Comparison of ENCODE assay signal across 9 cellular contexts in genomic region chr3:141384157-141384556, GRCh38. TPM values are rescaled to one million over a fixed set of nuclear protein-coding genes. Genes with fewer than 3 reads are reported as not detected.
DNase-seq lines count a peak whose midpoint lies in the region; ATAC-seq and TF ChIP-seq lines count a peak whose summit lies in the region.
"Had no signal": no experiment of that assay in that cellular context is flagged by ENCODE, and none has a peak within 500 bp of the region (broad histone marks: within the 10 kb centered on the region; RNA-seq: fewer than 3 reads in every experiment).

No MANE protein-coding gene starts in this region.

- TF ChIP-seq CTCF in IMR-90 (conservative IDR thresholded peaks at IDR 0.05; ENCODE audit: low read depth, low read length): no peak
- no peak for TF ChIP-seq CTCF in WERI-Rb-1 (IDR thresholded peaks at IDR 0.05; ENCODE audit: low read depth, low read length)
- TF ChIP-seq CTCF in gastroesophageal sphincter (IDR thresholded peaks at IDR 0.05): no peak
- TF ChIP-seq CTCF in transverse colon (IDR thresholded peaks at IDR 0.05): no peak
- TF ChIP-seq CTCF in ovary (IDR thresholded peaks at IDR 0.05): no peak

- H3K27me3 Mint-ChIP-seq in activated naive CD4-positive, alpha-beta T cell treated with anti-CD3 and anti-CD28 coated beads, Interleukin-2, amount 10 ng/mL, durations not matched to agents 7 days and 5 days: peaks cover 6% of the 10 kb centered on the region

- peaks cover 35 to 67% of the 10 kb centered on the region in 2 experiments for H3K79me1 ChIP-seq in IMR-90 (ENCODE audit: low read depth in 1 of 2, low read length in 2 of 2)

- peaks cover 6% of the 10 kb centered on the region for H3K4me1 Mint-ChIP-seq in activated naive CD4-positive, alpha-beta T cell treated with anti-CD3 and anti-CD28 coated beads, Interleukin-2, amount 10 ng/mL, durations not matched to agents 7 days and 5 days

- in situ Hi-C loops in IMR-90 (cut with MboI; ENCODE audit: low sequenced_read_pairs) (no loop called here), transverse colon (cut with MboI; ENCODE audit: low pct_ligation_motif_present in 1 of 4, low pct_unique_long_range_greater_than_20kb in 1 of 4, low sequenced_read_pairs in 3 of 4) (no loop called here)

- peak overlapping the region; percentile 88 for H3K14ac ChIP-seq in IMR-90 (replicated peaks; ENCODE audit: low read depth, low read length)

- peak; percentile 70 for DNase-seq in IMR-90
- DNase-seq in WERI-Rb-1: no peak
- no peak for DNase-seq in transverse colon
- no peak for DNase-seq in NCI-H2196 treated with DMSO at 0.1 percent for 48 hours (lab: John Stamatoyannopoulos, UW; ENCODE audit: unreplicated experiment)
- DNase-seq in activated naive CD4-positive, alpha-beta T cell treated with anti-CD3 and anti-CD28 coated beads, Interleukin-2, amount 10 ng/mL, durations not matched to agents 7 days and 5 days: no peak
- DNase-seq in ovary: no peak
- DNase-seq: NCI-H187 treated with DMSO at 0.1 percent for 48 hours had no signal

- dilution Hi-C loops in IMR-90 (cut with HindIII; ENCODE audit: low sequenced_read_pairs, unreplicated experiment): no loop called here

- no peak for TF ChIP-seq RAD21 in IMR-90 (IDR thresholded peaks at IDR 0.05; ENCODE audit: low read length)

- H3K36me3 Mint-ChIP-seq in activated naive CD4-positive, alpha-beta T cell treated with anti-CD3 and anti-CD28 coated beads, Interleukin-2, amount 10 ng/mL, durations not matched to agents 7 days and 5 days: no peaks in the 10 kb centered on the region

- BruUV-seq in IMR-90 (replicated peaks; lab: Mats Ljungman, UMichigan): no TSS peak

- CTCF ChIA-PET in IMR-90 (lab: Yijun Ruan, JAX): interaction anchor here (1.3 to 2.8 kb wide), 4 partner anchors 14 to 152 kb away, joined by 4 to 11 read pairs (median 6); partner anchors contain the start of gene PXYLP1
- CTCF ChIA-PET in activated naive CD4-positive, alpha-beta T cell treated with anti-CD3 and anti-CD28 coated beads, Interleukin-2, amount 10 ng/mL, durations not matched to agents 7 days and 5 days (lab: Charles Lee): interaction anchor here (0.9 to 4.4 kb wide), 5 partner anchors 11 to 68 kb away, joined by 3 to 18 read pairs (median 4); no protein-coding TSS in a partner anchor

- ATAC-seq in IMR-90 (ENCODE audit: low read depth) (peak; percentile 38), gastroesophageal sphincter (no peak), GM18867 (IDR thresholded peaks at IDR 0.05; ENCODE audit: unreplicated experiment) (no peak)

- TF ChIP-seq POLR2A in IMR-90 (IDR thresholded peaks at IDR 0.05; ENCODE audit: low read depth, low read length): no peak
- TF ChIP-seq POLR2A in gastroesophageal sphincter (IDR thresholded peaks at IDR 0.05): no peak
- TF ChIP-seq POLR2A in transverse colon (IDR thresholded peaks at IDR 0.05): no peak
- no peak for TF ChIP-seq POLR2A in ovary (IDR thresholded peaks at IDR 0.05)

- H3K4me1 ChIP-seq in IMR-90 (ENCODE audit: control insufficient read depth, insufficient read depth, low read length) (peaks cover 21% of the 10 kb centered on the region), gastroesophageal sphincter (peaks cover 0 to 53% (median 6%) of the 10 kb centered on the region in 3 donors), transverse colon (peaks cover 0 to 13% (median 1%) of the 10 kb centered on the region in 4 donors), ovary (ENCODE audit: insufficient read depth) (peaks cover 18% of the 10 kb centered on the region)

- peak overlapping the region; percentile 94 for H2AK5ac ChIP-seq in IMR-90 (ENCODE audit: low read depth, low read length)

- intact Hi-C loops in IMR-90 (cut with micrococcal nuclease) (loop anchor here (2.0 kb wide), 2 partner anchors 15 to 69 kb away; partner anchors contain the start of gene ZBTB38), transverse colon (cut with DNase I; ENCODE audit: low total_unique reads) (no loop called here), ovary (cut with DNase I) (no loop called here)

- H2BK15ac ChIP-seq in IMR-90 (ENCODE audit: low read depth, low read length): peak overlapping the region; percentile 86; the same call in 2 of the 3 replicates

- peak overlapping the region; percentile 86 for H2BK120ac ChIP-seq in IMR-90 (ENCODE audit: low read depth, low read length)

- no peak overlapping the region for H3K27ac Mint-ChIP-seq in activated naive CD4-positive, alpha-beta T cell treated with anti-CD3 and anti-CD28 coated beads, Interleukin-2, amount 10 ng/mL, durations not matched to agents 7 days and 5 days

- no peaks in the 10 kb centered on the region for H3K9me3 Mint-ChIP-seq in activated naive CD4-positive, alpha-beta T cell treated with anti-CD3 and anti-CD28 coated beads, Interleukin-2, amount 10 ng/mL, durations not matched to agents 7 days and 5 days

- peak overlapping the region; percentile 91 for H2BK5ac ChIP-seq in IMR-90 (ENCODE audit: low read depth, low read length, poor library complexity, severe bottlenecking)

- peaks cover 15% of the 10 kb centered on the region; the same call in 1 of the 2 replicates for H3K9me1 ChIP-seq in IMR-90 (ENCODE audit: insufficient read depth, low read length)

- H3K23ac ChIP-seq in IMR-90 (ENCODE audit: low read depth, low read length): peak overlapping the region; percentile 96

- peak overlapping the region; percentile 83 for H3K56ac ChIP-seq in IMR-90 (ENCODE audit: extremely low read depth, insufficient read depth, low read length)

- TF ChIP-seq EP300 in gastroesophageal sphincter (IDR thresholded peaks at IDR 0.05) (no peak), transverse colon (IDR thresholded peaks at IDR 0.05; ENCODE audit: low read depth) (no peak), ovary (IDR thresholded peaks at IDR 0.05) (no peak)

- H2AFZ ChIP-seq in IMR-90 (replicated peaks; ENCODE audit: low read length, poor library complexity): no peak overlapping the region

- H3K36me3 ChIP-seq in IMR-90 (ENCODE audit: control insufficient read depth, insufficient read depth, low read length): peaks cover 22% of the 10 kb centered on the region
- H3K36me3 ChIP-seq in WERI-Rb-1: no peaks in the 10 kb centered on the region
- H3K36me3 ChIP-seq in gastroesophageal sphincter: peaks cover 0 to 14% of the 10 kb centered on the region in 2 donors
- peaks cover 0 to 4% (median 0%) of the 10 kb centered on the region in 4 donors for H3K36me3 ChIP-seq in transverse colon
- H3K36me3 ChIP-seq in ovary: no peaks in the 10 kb centered on the region

- peak overlapping the region; percentile 90 for H4K91ac ChIP-seq in IMR-90 (ENCODE audit: insufficient read depth, low read depth, low read length)

- no peak overlapping the region for H3K4me3 Mint-ChIP-seq in activated naive CD4-positive, alpha-beta T cell treated with anti-CD3 and anti-CD28 coated beads, Interleukin-2, amount 10 ng/mL, durations not matched to agents 7 days and 5 days

- H2AK9ac ChIP-seq in IMR-90 (replicated peaks; ENCODE audit: low read depth, low read length, poor library complexity): peak overlapping the region; percentile 13

- peak overlapping the region; percentile 94 for H4K5ac ChIP-seq in IMR-90 (ENCODE audit: low read depth, low read length)

- peak overlapping the region; percentile 88 for H3K9ac ChIP-seq in IMR-90 (ENCODE audit: low read depth, low read length)

- POLR2A ChIA-PET in IMR-90 (lab: Charles Lee; ENCODE audit: unreplicated experiment): interaction anchor here (1.0 to 2.2 kb wide), 2 partner anchors 18 to 28 kb away, joined by 3 to 9 read pairs; no protein-coding TSS in a partner anchor

- peak overlapping the region; percentile 95 for H3K27ac ChIP-seq in IMR-90 (ENCODE audit: insufficient read depth, low read length)
- H3K27ac ChIP-seq in WERI-Rb-1: peak overlapping the region; percentile 83
- peak overlapping the region; percentile 46 to 76 (median 60) for H3K27ac ChIP-seq in gastroesophageal sphincter
- peak overlapping the region; percentile 23 to 66 (median 55) for H3K27ac ChIP-seq in transverse colon
- peak overlapping the region in 1 of 2 donors; percentile 21 for H3K27ac ChIP-seq in ovary

- H3K27me3 ChIP-seq in IMR-90 (ENCODE audit: control insufficient read depth, insufficient read depth, low read length) (no peaks in the 10 kb centered on the region), WERI-Rb-1 (ENCODE audit: insufficient read depth, low read depth, severe bottlenecking) (no peaks in the 10 kb centered on the region), gastroesophageal sphincter (no peaks in the 10 kb centered on the region), transverse colon (no peaks in the 10 kb centered on the region), ovary (no peaks in the 10 kb centered on the region)

- no peaks in the 10 kb centered on the region for H4K20me1 ChIP-seq in IMR-90 (ENCODE audit: insufficient read depth, low read length)

- WGBS in IMR-90 (ENCODE audit: extremely low coverage in 2 of 2, insufficient read length in 1 of 2), 2 experiments: no CpG with 5 or more reads among the region's 4 CpGs
- 69 to 70% methylated on average over 4 of the region's 4 CpGs for WGBS in gastroesophageal sphincter (ENCODE audit: low coverage in 1 of 2), 2 donors
- 69 to 89% methylated on average over 3 to 4 of the region's 4 CpGs for WGBS in transverse colon (ENCODE audit: low coverage in 1 of 2), 2 donors
- WGBS in ovary, 3 donors: 80 to 86% (median 82%) methylated on average over 4 of the region's 4 CpGs

- H3K4me3 ChIP-seq in IMR-90 (ENCODE audit: insufficient read depth, low read depth, low read length) (peak overlapping the region; percentile 44; the same call in 1 of the 2 replicates), WERI-Rb-1 (ENCODE audit: low read depth, low read length) (no peak overlapping the region), gastroesophageal sphincter (no peak overlapping the region), transverse colon (no peak overlapping the region), ovary (no peak overlapping the region)

- peak overlapping the region; percentile 92 for H3K18ac ChIP-seq in IMR-90 (ENCODE audit: low read depth, low read length)

- peak overlapping the region; percentile 82 for H3K4ac ChIP-seq in IMR-90 (ENCODE audit: low read depth, low read length)

- H4K8ac ChIP-seq in IMR-90 (ENCODE audit: low read depth in 2 of 2, low read length in 2 of 2): peak overlapping the region; percentile 67 to 80

- H2BK20ac ChIP-seq in IMR-90 (ENCODE audit: low read depth, low read length): peak overlapping the region; percentile 64

- H3K4me2 ChIP-seq in IMR-90 (ENCODE audit: low read depth, low read length): peak overlapping the region; percentile 91

- H3K9me3 ChIP-seq in IMR-90 (ENCODE audit: control insufficient read depth, insufficient read depth, low read length) (no peaks in the 10 kb centered on the region), WERI-Rb-1 (ENCODE audit: severe bottlenecking) (no peaks in the 10 kb centered on the region), gastroesophageal sphincter (no peaks in the 10 kb centered on the region), transverse colon (no peaks in the 10 kb centered on the region), ovary (no peaks in the 10 kb centered on the region)

RNA-seq across cellular contexts. Expression of gene ZBTB38, which starts 15.9 kb away (rescaled TPM):
- 230 and 274 TPM in 2 replicates for total RNA-seq in IMR-90 (2012; rRNA removed)
- 44.9 and 45.1 TPM in 2 replicates for polyA plus RNA-seq in IMR-90 (2012; rRNA removed)
- 15.3 and 16.3 TPM in 2 replicates for polyA plus RNA-seq in IMR-90 (2012; cell fraction: cytosol; rRNA removed)
- 12.9 and 53.4 TPM in 2 replicates for polyA plus RNA-seq in IMR-90 (2012; cell fraction: nucleus; rRNA removed; ENCODE audit: low replicate concordance)
- 100 to 1,000 TPM; 183 to 225 (median 203) TPM for total RNA-seq in gastroesophageal sphincter
- 100 to 1,000 TPM in 3 of 4 donors, 10 to 100 TPM in 1; 71.8 to 182 (median 169) TPM for total RNA-seq in transverse colon
- total RNA-seq in ovary: 100 to 1,000 TPM in 2 of 7 donors, 10 to 100 TPM in 5; 77.5 to 125 (median 84.4) TPM
- polyA plus RNA-seq in ovary: 10 to 100 TPM; 23.2 to 43.0 TPM
